In genomic region chr12:6178981-6179761, GRCh38 we compare ENCODE assay signal across 10 cellular contexts. TPM values are rescaled to one million over a fixed set of nuclear protein-coding genes. Genes with fewer than 3 reads are reported as not detected.
A peak's percentile ranks its signal among the peaks of the same experiment; 100 is the strongest.
DNase-seq lines count a peak whose midpoint lies in the region; ATAC-seq and TF ChIP-seq lines count a peak whose summit lies in the region.
"Had no signal": no experiment of that assay in that cellular context is flagged by ENCODE, and none has a peak within 500 bp of the region (broad histone marks: within the 10 kb centered on the region; RNA-seq: fewer than 3 reads in every experiment).

No MANE protein-coding gene starts in this region.

- peak overlapping the region; percentile 43 for H3K27ac Mint-ChIP-seq in dendritic cell treated with granulocyte-macrophage colony-stimulating factor and Interleukin-4, amounts not matched to agents 40 ng/mL and 50 ng/mL, for 4 days
- no peak overlapping the region for H3K27ac Mint-ChIP-seq in immature natural killer cell

- H3K4me3 Mint-ChIP-seq in dendritic cell treated with granulocyte-macrophage colony-stimulating factor and Interleukin-4, amounts not matched to agents 40 ng/mL and 50 ng/mL, for 4 days: no peak overlapping the region
- H3K4me3 Mint-ChIP-seq in immature natural killer cell: no peak overlapping the region

- H3K9me3 ChIP-seq in lower lobe of right lung: no peaks in the 10 kb centered on the region
- no peaks in the 10 kb centered on the region for H3K9me3 ChIP-seq in thoracic aorta

- H3K36me3 Mint-ChIP-seq in dendritic cell treated with granulocyte-macrophage colony-stimulating factor and Interleukin-4, amounts not matched to agents 40 ng/mL and 50 ng/mL, for 4 days (ENCODE audit: low read depth): no peaks in the 10 kb centered on the region
- H3K36me3 Mint-ChIP-seq in immature natural killer cell: no peaks in the 10 kb centered on the region

- H3K36me3 ChIP-seq in lower lobe of right lung: no peaks in the 10 kb centered on the region
- H3K36me3 ChIP-seq in thoracic aorta: no peaks in the 10 kb centered on the region

- DNase-seq in NCI-H1694 treated with DMSO at 0.1 percent for 48 hours (lab: John Stamatoyannopoulos, UW) (peak; percentile 14), lower lobe of right lung (no peak), thoracic aorta (ENCODE audit: low spot score) (no peak), NCI-H446 treated with DMSO at 0.1 percent for 48 hours (lab: John Stamatoyannopoulos, UW) (no peak), immature natural killer cell (no peak)
- DNase-seq in central memory CD4-positive, alpha-beta T cell: no peak
- DNase-seq: activated gamma-delta T cell treated with Interleukin-2 at 50 U/mL for 16 hours, mammary epithelial cell had no signal

- no peaks in the 10 kb centered on the region for H3K27me3 ChIP-seq in lower lobe of right lung (ENCODE audit: low read depth)
- no peaks in the 10 kb centered on the region for H3K27me3 ChIP-seq in thoracic aorta (replicated peaks; ENCODE audit: insufficient read depth)

- H3K4me1 ChIP-seq in lower lobe of right lung: peaks cover 50% of the 10 kb centered on the region
- H3K4me1 ChIP-seq in thoracic aorta (ENCODE audit: control insufficient read depth in 1 of 2, low read depth in 2 of 2): peaks cover 46 to 58% of the 10 kb centered on the region in 2 donors

- ATAC-seq in lower lobe of right lung (no peak), thoracic aorta (ENCODE audit: insufficient number of reproducible peaks, low FRiP score, low read depth) (no peak), HG02610 (IDR thresholded peaks at IDR 0.05; ENCODE audit: unreplicated experiment) (no peak)

- H3K4me3 ChIP-seq in lower lobe of right lung (no peak overlapping the region), thoracic aorta (no peak overlapping the region)

- no peaks in the 10 kb centered on the region for H3K27me3 Mint-ChIP-seq in dendritic cell treated with granulocyte-macrophage colony-stimulating factor and Interleukin-4, amounts not matched to agents 40 ng/mL and 50 ng/mL, for 4 days
- H3K27me3 Mint-ChIP-seq in immature natural killer cell (ENCODE audit: low read depth in 3 of 3): peaks cover 1 to 8% (median 2%) of the 10 kb centered on the region in 3 donors

- H3K27ac ChIP-seq in lower lobe of right lung (peak overlapping the region; percentile 7), thoracic aorta (peak overlapping the region; percentile 25 to 91)

- intact Hi-C loops in dendritic cell treated with granulocyte-macrophage colony-stimulating factor and Interleukin-4, amounts not matched to agents 40 ng/mL and 50 ng/mL, for 4 days (cut with micrococcal nuclease): no loop called here
- intact Hi-C loops in lower lobe of right lung (cut with DNase I): no loop called here

- TF ChIP-seq CTCF in lower lobe of right lung (IDR thresholded peaks at IDR 0.05) (no peak), thoracic aorta (IDR thresholded peaks at IDR 0.05) (no peak)

- no peaks in the 10 kb centered on the region for H3K4me1 Mint-ChIP-seq in dendritic cell treated with granulocyte-macrophage colony-stimulating factor and Interleukin-4, amounts not matched to agents 40 ng/mL and 50 ng/mL, for 4 days (ENCODE audit: low read depth)
- H3K4me1 Mint-ChIP-seq in immature natural killer cell: no peaks in the 10 kb centered on the region

- H3K9me3 Mint-ChIP-seq in dendritic cell treated with granulocyte-macrophage colony-stimulating factor and Interleukin-4, amounts not matched to agents 40 ng/mL and 50 ng/mL, for 4 days: no peaks in the 10 kb centered on the region
- peaks cover 0 to 3% (median 0%) of the 10 kb centered on the region in 6 donors for H3K9me3 Mint-ChIP-seq in immature natural killer cell

RNA-seq across cellular contexts. Expression of gene CD9, which starts 21.0 kb away (rescaled TPM):
- total RNA-seq in lower lobe of right lung (437 TPM), thoracic aorta (100 to 1,000 TPM; 249 to 300 TPM)
- polyA plus RNA-seq in immature natural killer cell: 1 to 10 TPM; 2.1 to 9.8 (median 5.1) TPM

RNA-seq across cellular contexts. Expression of gene VWF, which starts 54.7 kb away (rescaled TPM):
- 468 TPM for total RNA-seq in lower lobe of right lung
- total RNA-seq in thoracic aorta: 100 to 1,000 TPM; 164 to 251 TPM
- under 1 TPM in 2 of 3 donors, not detected in 1; 0.10 to 0.16 TPM for polyA plus RNA-seq in immature natural killer cell
